In the genomic region with DNA sequence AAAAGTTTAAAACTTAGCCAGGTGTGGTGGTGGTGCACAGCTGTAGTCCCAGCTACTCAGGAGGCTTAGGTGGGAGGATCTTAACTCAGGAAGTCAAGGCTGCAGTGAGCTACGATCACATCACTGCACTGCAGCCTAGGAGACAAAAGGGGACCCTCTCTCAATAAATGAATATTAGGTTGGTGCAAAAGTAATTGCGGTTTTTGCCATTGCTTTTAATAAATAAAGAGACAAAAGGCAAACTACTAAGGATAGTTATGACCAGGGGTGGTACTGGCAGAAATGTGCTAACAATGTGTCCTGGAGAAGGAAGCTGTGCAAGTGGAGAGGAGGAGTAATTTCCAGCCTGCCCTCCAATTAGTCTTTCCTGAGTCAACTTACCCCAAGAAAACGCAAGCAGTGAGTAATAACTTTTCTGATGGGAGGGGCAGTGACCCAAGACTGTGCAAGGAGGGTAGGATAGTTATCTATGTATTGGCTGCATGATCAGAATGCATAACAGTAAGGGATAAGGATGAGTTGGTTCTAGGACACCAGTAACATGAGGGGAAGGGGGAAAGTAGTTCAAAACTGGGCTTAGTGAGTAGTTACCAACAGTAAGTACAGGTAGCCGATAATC, we compare ENCODE assay signal across 8 cellular contexts. TPM values are rescaled to one million over a fixed set of nuclear protein-coding genes. Genes with fewer than 3 reads are reported as not detected.
A peak's percentile ranks its signal among the peaks of the same experiment; 100 is the strongest.
DNase-seq lines count a peak whose midpoint lies in the region; ATAC-seq and TF ChIP-seq lines count a peak whose summit lies in the region.

No MANE protein-coding gene starts in this region.

- no peaks in the 10 kb centered on the region for H3K9me3 ChIP-seq in HUES6 (ENCODE audit: control insufficient read depth, insufficient read depth, low read depth, low read length)
- no peaks in the 10 kb centered on the region for H3K9me3 ChIP-seq in OCI-LY7 (ENCODE audit: low read length)

- H3K4me1 ChIP-seq in HUES6 (ENCODE audit: control insufficient read depth, insufficient read depth, low read length) (peaks cover 21% of the 10 kb centered on the region), OCI-LY7 (ENCODE audit: insufficient read depth, low read length, poor library complexity, severe bottlenecking) (no peaks in the 10 kb centered on the region)

- H3K9me2 ChIP-seq in OCI-LY7 (ENCODE audit: insufficient read depth, low read length) = no peaks in the 10 kb centered on the region

- ATAC-seq in GM21515 (IDR thresholded peaks at IDR 0.05; ENCODE audit: unreplicated experiment) = no peak
- no peak for ATAC-seq in HG02610 (IDR thresholded peaks at IDR 0.05; ENCODE audit: unreplicated experiment)

- no peaks in the 10 kb centered on the region for H3K79me2 ChIP-seq in OCI-LY7 (ENCODE audit: insufficient read depth, low read depth, low read length)

- no peaks in the 10 kb centered on the region for H3K27me3 Mint-ChIP-seq in mesothelial cell of epicardium (ENCODE audit: low read depth)

- intact Hi-C loops in OCI-LY7 (cut with micrococcal nuclease; ENCODE audit: unreplicated experiment) = no loop called here

- H3K4me2 ChIP-seq in OCI-LY7 (ENCODE audit: low read length) = no peak overlapping the region

- H3K27ac ChIP-seq in HUES6 (ENCODE audit: low read depth, low read length) (no peak overlapping the region), brain microvascular endothelial cell (no peak overlapping the region), OCI-LY7 (ENCODE audit: low read depth, low read length, poor library complexity, severe bottlenecking) (no peak overlapping the region)

- H4K20me1 ChIP-seq in OCI-LY7 (ENCODE audit: insufficient read depth, low read length) = no peaks in the 10 kb centered on the region

- BruUV-seq in OCI-LY7 (replicated peaks; lab: Mats Ljungman, UMichigan) = no TSS peak

- H3K27ac Mint-ChIP-seq in mesothelial cell of epicardium = peak overlapping the region; percentile 99

- no peak overlapping the region for H2AFZ ChIP-seq in OCI-LY7 (ENCODE audit: low read length)

- H3K9ac ChIP-seq in HUES6 (ENCODE audit: low read length) = no peak overlapping the region

- DNase-seq in AG09319 (ENCODE audit: extremely low read depth, low read depth) (peak; percentile 30), brain microvascular endothelial cell (peak; percentile 21), mesothelial cell of epicardium (ENCODE audit: low spot score in 2 of 2, unreplicated experiment in 2 of 2) (no peak), middle frontal gyrus (ENCODE audit: extremely low spot score, low spot score) (no peak), OCI-LY7 (ENCODE audit: low spot score) (no peak)

- peaks cover 9% of the 10 kb centered on the region for H3K36me3 Mint-ChIP-seq in mesothelial cell of epicardium

- CTCF ChIA-PET in OCI-LY7 (lab: Charles Lee; ENCODE audit: unreplicated experiment) = no interaction called here

- H3K4me3 ChIP-seq in HUES6 (ENCODE audit: low read depth, low read length) (peak overlapping the region; percentile 82), brain microvascular endothelial cell (ENCODE audit: low read depth, low read length) (peak overlapping the region; percentile 90), OCI-LY7 (ENCODE audit: low read depth, low read length, poor library complexity, severe bottlenecking) (no peak overlapping the region)

- peaks cover 66% of the 10 kb centered on the region for H3K4me1 Mint-ChIP-seq in mesothelial cell of epicardium

- H3K4me3 Mint-ChIP-seq in mesothelial cell of epicardium = peak overlapping the region; percentile 97

- H3K9me3 Mint-ChIP-seq in mesothelial cell of epicardium = peaks cover 3% of the 10 kb centered on the region

- in situ Hi-C loops in brain microvascular endothelial cell (cut with HindIII; ENCODE audit: low pct_ligation_motif_present, low sequenced_read_pairs) = no loop called here

- H3K27me3 ChIP-seq in HUES6 (ENCODE audit: control insufficient read depth, insufficient read depth, low read length) (no peaks in the 10 kb centered on the region), brain microvascular endothelial cell (replicated peaks) (no peaks in the 10 kb centered on the region)

- H3K36me3 ChIP-seq in HUES6 (ENCODE audit: control insufficient read depth, insufficient read depth, low read length) (no peaks in the 10 kb centered on the region), brain microvascular endothelial cell (replicated peaks) (no peaks in the 10 kb centered on the region), OCI-LY7 (ENCODE audit: insufficient read depth, low read length) (no peaks in the 10 kb centered on the region)

- TF ChIP-seq CTCF in AG09319 (IDR thresholded peaks at IDR 0.05; ENCODE audit: low read depth, low read length) (no peak), brain microvascular endothelial cell (IDR thresholded peaks at IDR 0.05; ENCODE audit: low read depth, low read length, missing control alignments) (no peak), mesothelial cell of epicardium (IDR thresholded peaks at IDR 0.05; ENCODE audit: unreplicated experiment) (no peak), OCI-LY7 (conservative IDR thresholded peaks at IDR 0.05; ENCODE audit: low read length) (no peak)

- POLR2A ChIA-PET in OCI-LY7 (lab: Charles Lee) = interaction anchor here (0.9 kb wide), 1 partner anchor 13 kb away, joined by 3 read pairs; no protein-coding TSS in a partner anchor

RNA-seq across cellular contexts. Expression of gene EXOC6B, which starts 1.5 kb away (rescaled TPM):
- 99.7 to 105 TPM (median 104 TPM) in 3 replicates for total RNA-seq in mesothelial cell of epicardium
- not detected in 2 replicates for total RNA-seq in OCI-LY7 (2014; rRNA removed; shearing (Covaris generic))
- 3.9 and 5.1 TPM in 2 replicates for total RNA-seq in OCI-LY7 (2022)

Comparison
In these comparisons a context has a peak if more than half of its experiments do, and no peak if none do; other contexts are left out.
1. DNase-seq: peak in AG09319 (single experiment) and brain microvascular endothelial cell (single experiment); none in mesothelial cell of epicardium (0 of 2), middle frontal gyrus (single experiment) and OCI-LY7 (single experiment).
2. RNA of gene EXOC6B, which starts 1.5 kb away (total RNA-seq): 99.7 to 105 TPM in mesothelial cell of epicardium; 3.9 to 5.1 TPM in OCI-LY7; every median in the first group is over 10 times any median in the second.